In genomic region chr2:88755836-88756235, GRCh38 we compare ENCODE assay signal across 1 cellular context.
TF ChIP-seq lines count a peak whose summit lies in the region.

No MANE protein-coding gene starts in this region.

TF ChIP-seq in WTC11, 78 proteins besides CTCF, POLR2A, EP300 and RAD21 (continued from another document):
- TF ChIP-seq, protein P1, sequence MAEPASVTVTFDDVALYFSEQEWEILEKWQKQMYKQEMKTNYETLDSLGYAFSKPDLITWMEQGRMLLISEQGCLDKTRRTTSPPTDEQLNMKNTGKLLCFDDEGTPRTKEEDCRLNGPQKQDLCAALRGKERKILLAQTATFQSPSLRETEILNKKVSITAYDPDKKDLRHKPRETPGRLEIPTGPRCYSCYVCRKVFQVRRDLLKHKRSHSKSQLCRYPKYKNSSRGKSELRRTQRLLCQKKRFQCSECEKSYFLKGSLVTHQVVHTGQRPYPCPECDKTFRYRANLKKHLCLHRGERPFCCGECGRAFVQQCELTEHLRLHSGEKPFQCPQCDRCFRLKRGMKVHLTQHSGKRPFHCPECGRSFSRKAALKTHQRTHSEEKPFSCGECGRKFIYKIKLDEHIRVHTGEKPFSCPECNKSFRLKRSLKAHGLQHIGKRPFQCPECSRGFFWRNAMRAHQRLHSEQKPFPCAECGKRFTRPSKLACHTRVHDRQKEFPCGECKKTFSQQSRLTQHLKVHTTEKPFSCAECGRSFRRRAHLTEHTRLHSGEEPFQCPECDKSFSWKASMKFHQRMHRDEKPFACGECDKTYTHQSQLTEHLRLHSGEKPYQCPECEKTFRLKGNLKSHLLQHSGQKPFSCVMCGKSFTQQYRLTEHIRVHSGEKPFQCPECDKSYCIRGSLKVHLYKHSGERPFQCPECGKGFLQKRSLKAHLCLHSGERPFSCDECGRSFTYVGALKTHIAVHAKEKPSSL (CRISPR knock-in tag; conservative IDR thresholded peaks at IDR 0.05) = no peak
- TF ChIP-seq ZNF219 (CRISPR knock-in tag; IDR thresholded peaks at IDR 0.05; ENCODE audit: borderline replicate concordance) = no peak
- no peak for TF ChIP-seq ZNF263 (CRISPR knock-in tag; IDR thresholded peaks at IDR 0.05; ENCODE audit: low read depth)
- TF ChIP-seq NFATC4 (CRISPR knock-in tag; IDR thresholded peaks at IDR 0.05) = no peak
